In the genomic region with DNA sequence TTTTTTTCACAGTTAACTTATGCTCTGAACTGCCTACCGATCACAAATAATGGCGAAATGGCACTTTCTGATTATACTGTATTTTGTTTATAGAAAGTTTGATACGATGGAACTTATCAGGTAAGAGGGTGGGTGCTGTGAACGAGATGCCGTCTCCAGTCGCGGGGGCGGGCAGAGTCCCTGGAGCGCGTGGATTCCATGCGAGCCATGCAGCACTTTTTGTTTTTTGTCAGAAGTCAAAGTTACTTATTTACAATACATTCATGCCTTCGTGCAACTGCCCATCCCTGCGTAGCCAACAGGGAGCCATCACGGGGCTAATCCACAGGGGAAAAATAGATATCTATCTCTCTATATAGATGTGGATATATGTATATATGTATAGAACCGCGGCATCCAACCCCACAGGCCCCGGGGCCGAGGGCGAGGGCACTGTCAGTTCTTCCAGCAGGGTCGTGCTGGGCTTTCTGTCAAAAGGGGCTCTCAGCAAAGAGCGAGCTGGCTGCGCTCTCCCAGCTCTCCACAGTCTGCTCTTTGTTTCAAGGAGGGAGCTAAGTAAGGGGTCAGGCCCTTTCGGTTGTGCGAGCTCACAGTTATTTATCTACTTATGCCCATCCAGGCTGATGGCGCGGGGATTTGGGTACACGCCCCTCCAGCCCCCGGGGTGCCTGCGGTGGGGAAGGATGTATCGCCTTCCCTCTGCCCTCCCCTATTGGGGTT, we compare ENCODE assay signal across 12 cellular contexts. TPM values are rescaled to one million over a fixed set of nuclear protein-coding genes. Genes with fewer than 3 reads are reported as not detected.
DNase-seq lines count a peak whose midpoint lies in the region; ATAC-seq and TF ChIP-seq lines count a peak whose summit lies in the region.
"Had no signal": no experiment of that assay in that cellular context is flagged by ENCODE, and none has a peak within 500 bp of the region (broad histone marks: within the 10 kb centered on the region; RNA-seq: fewer than 3 reads in every experiment).

No MANE protein-coding gene starts in this region.

- no peak for DNase-seq in breast epithelium (ENCODE audit: low spot score in 2 of 2)
- DNase-seq in MCF 10A (ENCODE audit: unreplicated experiment), result no peak
- no peak for DNase-seq in naive thymus-derived CD8-positive, alpha-beta T cell
- no peak for DNase-seq in upper lobe of right lung
- DNase-seq in medulla oblongata (ENCODE audit: extremely low spot score), result no peak
- no peak for DNase-seq in NCI-H226
- DNase-seq: AML-193, lower lobe of right lung, NCI-H526, uterus had no signal

- peaks cover 0 to 50% of the 10 kb centered on the region in 2 donors for H3K27me3 ChIP-seq in breast epithelium
- H3K27me3 ChIP-seq in ectodermal cell (ENCODE audit: control insufficient read depth, insufficient read depth, low read length, poor library complexity, severe bottlenecking), result peaks cover 44% of the 10 kb centered on the region
- H3K27me3 ChIP-seq in upper lobe of right lung, result peaks cover 49% of the 10 kb centered on the region

- no peak overlapping the region for H3K27ac ChIP-seq in breast epithelium
- H3K27ac ChIP-seq in ectodermal cell (ENCODE audit: insufficient read depth, low read depth, low read length, poor library complexity, severe bottlenecking), result no peak overlapping the region
- H3K27ac ChIP-seq in upper lobe of right lung, result no peak overlapping the region
- H3K27ac ChIP-seq: lower lobe of right lung, uterus had no signal

- H3K9me3 ChIP-seq in breast epithelium, result no peaks in the 10 kb centered on the region
- no peaks in the 10 kb centered on the region for H3K9me3 ChIP-seq in ectodermal cell (ENCODE audit: control insufficient read depth, low read length)
- no peaks in the 10 kb centered on the region for H3K9me3 ChIP-seq in upper lobe of right lung
- H3K9me3 ChIP-seq: lower lobe of right lung, uterus had no signal

- no peaks in the 10 kb centered on the region for H3K27me3 Mint-ChIP-seq in MCF 10A (ENCODE audit: insufficient read depth, unreplicated experiment)
- peaks cover 36 to 75% (median 48%) of the 10 kb centered on the region in 5 donors for H3K27me3 Mint-ChIP-seq in naive thymus-derived CD8-positive, alpha-beta T cell

- H3K4me1 Mint-ChIP-seq in MCF 10A (ENCODE audit: insufficient read depth, unreplicated experiment), result no peaks in the 10 kb centered on the region
- H3K4me1 Mint-ChIP-seq in naive thymus-derived CD8-positive, alpha-beta T cell, result peaks cover 8 to 30% (median 15%) of the 10 kb centered on the region in 4 donors

- ATAC-seq in naive thymus-derived CD8-positive, alpha-beta T cell, result no peak
- peak; percentile 27 for ATAC-seq in upper lobe of right lung
- ATAC-seq in HG03469 (IDR thresholded peaks at IDR 0.05; ENCODE audit: unreplicated experiment), result no peak
- ATAC-seq: lower lobe of right lung had no signal

- H3K36me3 ChIP-seq in breast epithelium, result no peaks in the 10 kb centered on the region
- no peaks in the 10 kb centered on the region for H3K36me3 ChIP-seq in ectodermal cell (ENCODE audit: control insufficient read depth, insufficient read depth, low read length)
- no peaks in the 10 kb centered on the region for H3K36me3 ChIP-seq in upper lobe of right lung
- H3K36me3 ChIP-seq: lower lobe of right lung, uterus had no signal

- H3K4me1 ChIP-seq in breast epithelium (no peaks in the 10 kb centered on the region), ectodermal cell (ENCODE audit: control insufficient read depth, insufficient read depth, low read length) (peaks cover 36% of the 10 kb centered on the region), upper lobe of right lung (no peaks in the 10 kb centered on the region)
- H3K4me1 ChIP-seq: lower lobe of right lung, uterus had no signal

- no peak overlapping the region for H3K27ac Mint-ChIP-seq in MCF 10A (ENCODE audit: low read depth, unreplicated experiment)
- peak overlapping the region in 2 of 10 donors; percentile 18 to 43 for H3K27ac Mint-ChIP-seq in naive thymus-derived CD8-positive, alpha-beta T cell

- POLR2A ChIA-PET in MCF 10A (lab: Yijun Ruan, JAX), result no interaction called here
- POLR2A ChIA-PET in naive thymus-derived CD8-positive, alpha-beta T cell (lab: Charles Lee), result no interaction called here

- TF ChIP-seq CTCF in breast epithelium (IDR thresholded peaks at IDR 0.05), result no peak
- TF ChIP-seq CTCF in MCF 10A (IDR thresholded peaks at IDR 0.05; ENCODE audit: unreplicated experiment), result no peak
- TF ChIP-seq CTCF in upper lobe of right lung (IDR thresholded peaks at IDR 0.05), result no peak

- CTCF ChIA-PET in MCF 10A (lab: Yijun Ruan, JAX), result no interaction called here

- WGBS in ectodermal cell, 2 experiments, result 6 to 10% methylated on average over 28 to 30 of the region's 30 CpGs

- BruUV-seq in MCF 10A (replicated peaks; lab: Mats Ljungman, UMichigan), result no TSS peak

- H3K4me3 Mint-ChIP-seq in MCF 10A (ENCODE audit: unreplicated experiment), result no peak overlapping the region
- peak overlapping the region in 7 of 10 donors; percentile 29 to 59 (median 54) for H3K4me3 Mint-ChIP-seq in naive thymus-derived CD8-positive, alpha-beta T cell

- no peak for TF ChIP-seq POLR2A in breast epithelium (IDR thresholded peaks at IDR 0.05)

- peak overlapping the region in 2 of 3 donors; percentile 27 to 53 for H3K4me3 ChIP-seq in breast epithelium
- H3K4me3 ChIP-seq in ectodermal cell (ENCODE audit: insufficient read depth, low read depth, low read length), result peak overlapping the region; percentile 48
- H3K4me3 ChIP-seq in upper lobe of right lung, result no peak overlapping the region
- H3K4me3 ChIP-seq: lower lobe of right lung, uterus had no signal

- peaks cover 6% of the 10 kb centered on the region for H3K9me3 Mint-ChIP-seq in MCF 10A (ENCODE audit: unreplicated experiment)
- peaks cover 0 to 25% (median 4%) of the 10 kb centered on the region in 9 donors for H3K9me3 Mint-ChIP-seq in naive thymus-derived CD8-positive, alpha-beta T cell

- intact Hi-C loops in breast epithelium (cut with DNase I; ENCODE audit: low total_unique reads), result no loop called here
- intact Hi-C loops in MCF 10A (cut with micrococcal nuclease), result no loop called here
- intact Hi-C loops in upper lobe of right lung (cut with DNase I), result no loop called here

- H3K36me3 Mint-ChIP-seq in MCF 10A (ENCODE audit: insufficient read depth, unreplicated experiment), result peaks cover 5% of the 10 kb centered on the region
- peaks cover 0 to 22% (median 2%) of the 10 kb centered on the region in 3 donors for H3K36me3 Mint-ChIP-seq in naive thymus-derived CD8-positive, alpha-beta T cell

RNA-seq across cellular contexts. Expression of a gene that starts 3.4 kb away (rescaled TPM):
- total RNA-seq in breast epithelium (not detected), MCF 10A (2022) (not detected in 2 replicates), upper lobe of right lung (not detected)
- 2.0 TPM for polyA plus RNA-seq in ectodermal cell (2013, experiment 1 of 4)
- 1.9 TPM for polyA plus RNA-seq in ectodermal cell (2013, experiment 2 of 4)
- polyA plus RNA-seq in ectodermal cell (2013, experiment 3 of 4), result 1.7 TPM
- 1.4 TPM for polyA plus RNA-seq in ectodermal cell (2013, experiment 4 of 4)
- total RNA-seq in naive thymus-derived CD8-positive, alpha-beta T cell, result not detected
- not detected for polyA plus RNA-seq in naive thymus-derived CD8-positive, alpha-beta T cell
- total RNA-seq: lower lobe of right lung had no signal
